In the genomic region with DNA sequence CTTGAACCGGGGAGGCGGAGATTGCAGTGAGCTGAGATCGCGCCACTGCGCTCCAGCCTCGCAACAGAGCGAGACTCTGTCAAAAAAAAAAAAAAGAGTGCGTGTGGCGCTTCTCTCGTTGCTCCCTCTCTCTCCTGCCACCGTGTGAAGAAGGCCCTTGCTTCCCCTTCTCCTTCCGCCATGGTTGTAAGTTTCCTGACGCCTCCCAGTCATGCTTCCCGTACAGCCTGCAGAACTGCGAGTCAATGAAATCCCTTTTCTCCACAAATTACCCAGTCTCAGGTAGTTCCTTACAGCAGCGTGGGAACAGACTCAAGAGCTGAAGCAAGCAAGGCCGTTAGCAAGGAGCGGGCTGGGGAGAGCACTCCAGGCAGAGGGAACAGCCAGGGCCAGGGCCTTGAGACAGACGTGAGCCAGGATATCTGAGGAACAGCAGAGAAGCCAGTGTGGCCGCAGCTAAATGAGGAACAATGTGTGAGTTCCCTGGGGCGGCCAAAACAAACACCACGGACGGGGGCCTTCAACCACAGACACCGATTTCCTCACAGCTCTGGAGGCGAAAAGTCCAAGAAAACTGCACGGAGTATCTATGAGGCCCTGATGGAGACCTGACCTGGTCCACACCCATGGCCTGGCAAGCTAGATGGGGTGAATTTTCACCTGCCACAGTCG, we compare ENCODE assay signal across 1 cellular context.
TF ChIP-seq lines count a peak whose summit lies in the region.

No MANE protein-coding gene starts in this region.

TF ChIP-seq in HepG2, 621 proteins besides CTCF, POLR2A, EP300 and RAD21 (continued from another document and continues in another):
- TF ChIP-seq POLR2AphosphoS5 (IDR thresholded peaks at IDR 0.05; ENCODE audit: low read depth, low read length) (no peak), HOXA3 (CRISPR knock-in tag; IDR thresholded peaks at IDR 0.05) (peak; percentile 22; the same call in 1 of the 2 replicates), JARID2 (CRISPR knock-in tag; IDR thresholded peaks at IDR 0.05; ENCODE audit: insufficient replicate concordance) (no peak), ZBTB1 (CRISPR knock-in tag; IDR thresholded peaks at IDR 0.05; ENCODE audit: borderline replicate concordance) (no peak), TARDBP (CRISPR knock-in tag; IDR thresholded peaks at IDR 0.05) (0 out of 2 replicates have a peak, but pooled peaks have one; percentile 37), POLR2G (IDR thresholded peaks at IDR 0.05; ENCODE audit: low read depth, low read length) (no peak), ZNF292 (CRISPR knock-in tag; IDR thresholded peaks at IDR 0.05; ENCODE audit: borderline replicate concordance, low read depth) (peak; percentile 74; the same call in 1 of the 2 replicates), FOXO1 (CRISPR knock-in tag; IDR thresholded peaks at IDR 0.05) (0 out of 2 replicates have a peak, but pooled peaks have one; percentile 6), AKAP8 (CRISPR knock-in tag; IDR thresholded peaks at IDR 0.05) (no peak), ZNF34 (CRISPR knock-in tag; IDR thresholded peaks at IDR 0.05; ENCODE audit: borderline replicate concordance) (no peak), ZNF343 (CRISPR knock-in tag; IDR thresholded peaks at IDR 0.05) (no peak), SMYD3 (CRISPR knock-in tag; IDR thresholded peaks at IDR 0.05) (0 out of 2 replicates have a peak, but pooled peaks have one; percentile 32), ZBTB3 (CRISPR knock-in tag; IDR thresholded peaks at IDR 0.05; ENCODE audit: borderline replicate concordance, low read depth) (no peak), ZNF598 (CRISPR knock-in tag; IDR thresholded peaks at IDR 0.05; ENCODE audit: borderline replicate concordance) (0 out of 2 replicates have a peak, but pooled peaks have one; percentile 50), FOXP1 (IDR thresholded peaks at IDR 0.05) (no peak), FOXP1 (CRISPR knock-in tag; IDR thresholded peaks at IDR 0.05) (no peak), CENPX (CRISPR knock-in tag; IDR thresholded peaks at IDR 0.05) (no peak), ZFX (CRISPR knock-in tag; IDR thresholded peaks at IDR 0.05; ENCODE audit: low read depth) (0 out of 2 replicates have a peak, but pooled peaks have one; percentile 29), BORCS8-MEF2B (CRISPR knock-in tag; IDR thresholded peaks at IDR 0.05) (0 out of 2 replicates have a peak, but pooled peaks have one; percentile 56), KDM5B (CRISPR knock-in tag; IDR thresholded peaks at IDR 0.05; ENCODE audit: borderline replicate concordance) (0 out of 2 replicates have a peak, but pooled peaks have one; percentile 25), TBX2 (CRISPR knock-in tag; IDR thresholded peaks at IDR 0.05; ENCODE audit: borderline replicate concordance) (peak; percentile 43; the same call in 1 of the 2 replicates)
- TF ChIP-seq, protein P1, sequence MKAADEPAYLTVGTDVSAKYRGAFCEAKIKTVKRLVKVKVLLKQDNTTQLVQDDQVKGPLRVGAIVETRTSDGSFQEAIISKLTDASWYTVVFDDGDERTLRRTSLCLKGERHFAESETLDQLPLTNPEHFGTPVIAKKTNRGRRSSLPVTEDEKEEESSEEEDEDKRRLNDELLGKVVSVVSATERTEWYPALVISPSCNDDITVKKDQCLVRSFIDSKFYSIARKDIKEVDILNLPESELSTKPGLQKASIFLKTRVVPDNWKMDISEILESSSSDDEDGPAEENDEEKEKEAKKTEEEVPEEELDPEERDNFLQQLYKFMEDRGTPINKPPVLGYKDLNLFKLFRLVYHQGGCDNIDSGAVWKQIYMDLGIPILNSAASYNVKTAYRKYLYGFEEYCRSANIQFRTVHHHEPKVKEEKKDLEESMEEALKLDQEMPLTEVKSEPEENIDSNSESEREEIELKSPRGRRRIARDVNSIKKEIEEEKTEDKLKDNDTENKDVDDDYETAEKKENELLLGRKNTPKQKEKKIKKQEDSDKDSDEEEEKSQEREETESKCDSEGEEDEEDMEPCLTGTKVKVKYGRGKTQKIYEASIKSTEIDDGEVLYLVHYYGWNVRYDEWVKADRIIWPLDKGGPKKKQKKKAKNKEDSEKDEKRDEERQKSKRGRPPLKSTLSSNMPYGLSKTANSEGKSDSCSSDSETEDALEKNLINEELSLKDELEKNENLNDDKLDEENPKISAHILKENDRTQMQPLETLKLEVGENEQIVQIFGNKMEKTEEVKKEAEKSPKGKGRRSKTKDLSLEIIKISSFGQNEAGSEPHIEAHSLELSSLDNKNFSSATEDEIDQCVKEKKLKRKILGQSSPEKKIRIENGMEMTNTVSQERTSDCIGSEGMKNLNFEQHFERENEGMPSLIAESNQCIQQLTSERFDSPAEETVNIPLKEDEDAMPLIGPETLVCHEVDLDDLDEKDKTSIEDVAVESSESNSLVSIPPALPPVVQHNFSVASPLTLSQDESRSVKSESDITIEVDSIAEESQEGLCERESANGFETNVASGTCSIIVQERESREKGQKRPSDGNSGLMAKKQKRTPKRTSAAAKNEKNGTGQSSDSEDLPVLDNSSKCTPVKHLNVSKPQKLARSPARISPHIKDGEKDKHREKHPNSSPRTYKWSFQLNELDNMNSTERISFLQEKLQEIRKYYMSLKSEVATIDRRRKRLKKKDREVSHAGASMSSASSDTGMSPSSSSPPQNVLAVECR (CRISPR knock-in tag; IDR thresholded peaks at IDR 0.05; ENCODE audit: borderline replicate concordance) = peak; percentile 19; the same call in 1 of the 2 replicates
- TF ChIP-seq, protein P2, sequence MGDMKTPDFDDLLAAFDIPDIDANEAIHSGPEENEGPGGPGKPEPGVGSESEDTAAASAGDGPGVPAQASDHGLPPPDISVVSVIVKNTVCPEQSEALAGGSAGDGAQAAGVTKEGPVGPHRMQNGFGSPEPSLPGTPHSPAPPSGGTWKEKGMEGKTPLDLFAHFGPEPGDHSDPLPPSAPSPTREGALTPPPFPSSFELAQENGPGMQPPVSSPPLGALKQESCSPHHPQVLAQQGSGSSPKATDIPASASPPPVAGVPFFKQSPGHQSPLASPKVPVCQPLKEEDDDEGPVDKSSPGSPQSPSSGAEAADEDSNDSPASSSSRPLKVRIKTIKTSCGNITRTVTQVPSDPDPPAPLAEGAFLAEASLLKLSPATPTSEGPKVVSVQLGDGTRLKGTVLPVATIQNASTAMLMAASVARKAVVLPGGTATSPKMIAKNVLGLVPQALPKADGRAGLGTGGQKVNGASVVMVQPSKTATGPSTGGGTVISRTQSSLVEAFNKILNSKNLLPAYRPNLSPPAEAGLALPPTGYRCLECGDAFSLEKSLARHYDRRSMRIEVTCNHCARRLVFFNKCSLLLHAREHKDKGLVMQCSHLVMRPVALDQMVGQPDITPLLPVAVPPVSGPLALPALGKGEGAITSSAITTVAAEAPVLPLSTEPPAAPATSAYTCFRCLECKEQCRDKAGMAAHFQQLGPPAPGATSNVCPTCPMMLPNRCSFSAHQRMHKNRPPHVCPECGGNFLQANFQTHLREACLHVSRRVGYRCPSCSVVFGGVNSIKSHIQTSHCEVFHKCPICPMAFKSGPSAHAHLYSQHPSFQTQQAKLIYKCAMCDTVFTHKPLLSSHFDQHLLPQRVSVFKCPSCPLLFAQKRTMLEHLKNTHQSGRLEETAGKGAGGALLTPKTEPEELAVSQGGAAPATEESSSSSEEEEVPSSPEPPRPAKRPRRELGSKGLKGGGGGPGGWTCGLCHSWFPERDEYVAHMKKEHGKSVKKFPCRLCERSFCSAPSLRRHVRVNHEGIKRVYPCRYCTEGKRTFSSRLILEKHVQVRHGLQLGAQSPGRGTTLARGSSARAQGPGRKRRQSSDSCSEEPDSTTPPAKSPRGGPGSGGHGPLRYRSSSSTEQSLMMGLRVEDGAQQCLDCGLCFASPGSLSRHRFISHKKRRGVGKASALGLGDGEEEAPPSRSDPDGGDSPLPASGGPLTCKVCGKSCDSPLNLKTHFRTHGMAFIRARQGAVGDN (CRISPR knock-in tag; IDR thresholded peaks at IDR 0.05) = peak; percentile 51
- TF ChIP-seq, protein P3, sequence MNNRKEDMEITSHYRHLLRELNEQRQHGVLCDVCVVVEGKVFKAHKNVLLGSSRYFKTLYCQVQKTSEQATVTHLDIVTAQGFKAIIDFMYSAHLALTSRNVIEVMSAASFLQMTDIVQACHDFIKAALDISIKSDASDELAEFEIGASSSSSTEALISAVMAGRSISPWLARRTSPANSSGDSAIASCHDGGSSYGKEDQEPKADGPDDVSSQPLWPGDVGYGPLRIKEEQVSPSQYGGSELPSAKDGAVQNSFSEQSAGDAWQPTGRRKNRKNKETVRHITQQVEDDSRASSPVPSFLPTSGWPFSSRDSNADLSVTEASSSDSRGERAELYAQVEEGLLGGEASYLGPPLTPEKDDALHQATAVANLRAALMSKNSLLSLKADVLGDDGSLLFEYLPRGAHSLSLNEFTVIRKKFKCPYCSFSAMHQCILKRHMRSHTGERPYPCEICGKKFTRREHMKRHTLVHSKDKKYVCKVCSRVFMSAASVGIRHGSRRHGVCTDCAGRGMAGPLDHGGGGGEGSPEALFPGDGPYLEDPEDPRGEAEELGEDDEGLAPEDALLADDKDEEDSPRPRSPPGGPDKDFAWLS (CRISPR knock-in tag; IDR thresholded peaks at IDR 0.05; ENCODE audit: borderline replicate concordance) = no peak
- TF ChIP-seq, protein P4, sequence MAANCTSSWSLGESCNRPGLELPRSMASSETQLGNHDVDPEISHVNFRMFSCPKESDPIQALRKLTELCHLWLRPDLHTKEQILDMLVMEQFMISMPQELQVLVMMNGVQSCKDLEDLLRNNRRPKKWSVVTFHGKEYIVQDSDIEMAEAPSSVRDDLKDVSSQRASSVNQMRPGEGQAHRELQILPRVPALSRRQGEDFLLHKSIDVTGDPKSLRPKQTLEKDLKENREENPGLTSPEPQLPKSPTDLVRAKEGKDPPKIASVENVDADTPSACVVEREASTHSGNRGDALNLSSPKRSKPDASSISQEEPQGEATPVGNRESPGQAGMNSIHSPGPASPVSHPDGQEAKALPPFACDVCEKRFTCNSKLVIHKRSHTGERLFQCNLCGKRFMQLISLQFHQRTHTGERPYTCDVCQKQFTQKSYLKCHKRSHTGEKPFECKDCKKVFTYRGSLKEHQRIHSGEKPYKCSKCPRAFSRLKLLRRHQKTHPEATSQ (CRISPR knock-in tag; IDR thresholded peaks at IDR 0.05; ENCODE audit: borderline replicate concordance) = 0 out of 2 replicates have a peak, but pooled peaks have one; percentile 33
- TF ChIP-seq, protein P5, sequence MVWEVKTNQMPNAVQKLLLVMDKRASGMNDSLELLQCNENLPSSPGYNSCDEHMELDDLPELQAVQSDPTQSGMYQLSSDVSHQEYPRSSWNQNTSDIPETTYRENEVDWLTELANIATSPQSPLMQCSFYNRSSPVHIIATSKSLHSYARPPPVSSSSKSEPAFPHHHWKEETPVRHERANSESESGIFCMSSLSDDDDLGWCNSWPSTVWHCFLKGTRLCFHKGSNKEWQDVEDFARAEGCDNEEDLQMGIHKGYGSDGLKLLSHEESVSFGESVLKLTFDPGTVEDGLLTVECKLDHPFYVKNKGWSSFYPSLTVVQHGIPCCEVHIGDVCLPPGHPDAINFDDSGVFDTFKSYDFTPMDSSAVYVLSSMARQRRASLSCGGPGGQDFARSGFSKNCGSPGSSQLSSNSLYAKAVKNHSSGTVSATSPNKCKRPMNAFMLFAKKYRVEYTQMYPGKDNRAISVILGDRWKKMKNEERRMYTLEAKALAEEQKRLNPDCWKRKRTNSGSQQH (CRISPR knock-in tag; IDR thresholded peaks at IDR 0.05; ENCODE audit: low read depth) = no peak
- TF ChIP-seq, protein P6, sequence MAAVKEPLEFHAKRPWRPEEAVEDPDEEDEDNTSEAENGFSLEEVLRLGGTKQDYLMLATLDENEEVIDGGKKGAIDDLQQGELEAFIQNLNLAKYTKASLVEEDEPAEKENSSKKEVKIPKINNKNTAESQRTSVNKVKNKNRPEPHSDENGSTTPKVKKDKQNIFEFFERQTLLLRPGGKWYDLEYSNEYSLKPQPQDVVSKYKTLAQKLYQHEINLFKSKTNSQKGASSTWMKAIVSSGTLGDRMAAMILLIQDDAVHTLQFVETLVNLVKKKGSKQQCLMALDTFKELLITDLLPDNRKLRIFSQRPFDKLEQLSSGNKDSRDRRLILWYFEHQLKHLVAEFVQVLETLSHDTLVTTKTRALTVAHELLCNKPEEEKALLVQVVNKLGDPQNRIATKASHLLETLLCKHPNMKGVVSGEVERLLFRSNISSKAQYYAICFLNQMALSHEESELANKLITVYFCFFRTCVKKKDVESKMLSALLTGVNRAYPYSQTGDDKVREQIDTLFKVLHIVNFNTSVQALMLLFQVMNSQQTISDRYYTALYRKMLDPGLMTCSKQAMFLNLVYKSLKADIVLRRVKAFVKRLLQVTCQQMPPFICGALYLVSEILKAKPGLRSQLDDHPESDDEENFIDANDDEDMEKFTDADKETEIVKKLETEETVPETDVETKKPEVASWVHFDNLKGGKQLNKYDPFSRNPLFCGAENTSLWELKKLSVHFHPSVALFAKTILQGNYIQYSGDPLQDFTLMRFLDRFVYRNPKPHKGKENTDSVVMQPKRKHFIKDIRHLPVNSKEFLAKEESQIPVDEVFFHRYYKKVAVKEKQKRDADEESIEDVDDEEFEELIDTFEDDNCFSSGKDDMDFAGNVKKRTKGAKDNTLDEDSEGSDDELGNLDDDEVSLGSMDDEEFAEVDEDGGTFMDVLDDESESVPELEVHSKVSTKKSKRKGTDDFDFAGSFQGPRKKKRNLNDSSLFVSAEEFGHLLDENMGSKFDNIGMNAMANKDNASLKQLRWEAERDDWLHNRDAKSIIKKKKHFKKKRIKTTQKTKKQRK (IDR thresholded peaks at IDR 0.05; ENCODE audit: low read length) = no peak
- TF ChIP-seq, protein P7, sequence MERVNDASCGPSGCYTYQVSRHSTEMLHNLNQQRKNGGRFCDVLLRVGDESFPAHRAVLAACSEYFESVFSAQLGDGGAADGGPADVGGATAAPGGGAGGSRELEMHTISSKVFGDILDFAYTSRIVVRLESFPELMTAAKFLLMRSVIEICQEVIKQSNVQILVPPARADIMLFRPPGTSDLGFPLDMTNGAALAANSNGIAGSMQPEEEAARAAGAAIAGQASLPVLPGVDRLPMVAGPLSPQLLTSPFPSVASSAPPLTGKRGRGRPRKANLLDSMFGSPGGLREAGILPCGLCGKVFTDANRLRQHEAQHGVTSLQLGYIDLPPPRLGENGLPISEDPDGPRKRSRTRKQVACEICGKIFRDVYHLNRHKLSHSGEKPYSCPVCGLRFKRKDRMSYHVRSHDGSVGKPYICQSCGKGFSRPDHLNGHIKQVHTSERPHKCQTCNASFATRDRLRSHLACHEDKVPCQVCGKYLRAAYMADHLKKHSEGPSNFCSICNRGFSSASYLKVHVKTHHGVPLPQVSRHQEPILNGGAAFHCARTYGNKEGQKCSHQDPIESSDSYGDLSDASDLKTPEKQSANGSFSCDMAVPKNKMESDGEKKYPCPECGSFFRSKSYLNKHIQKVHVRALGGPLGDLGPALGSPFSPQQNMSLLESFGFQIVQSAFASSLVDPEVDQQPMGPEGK (CRISPR knock-in tag; IDR thresholded peaks at IDR 0.05) = 0 out of 2 replicates have a peak, but pooled peaks have one; percentile 32
- TF ChIP-seq, protein P8, sequence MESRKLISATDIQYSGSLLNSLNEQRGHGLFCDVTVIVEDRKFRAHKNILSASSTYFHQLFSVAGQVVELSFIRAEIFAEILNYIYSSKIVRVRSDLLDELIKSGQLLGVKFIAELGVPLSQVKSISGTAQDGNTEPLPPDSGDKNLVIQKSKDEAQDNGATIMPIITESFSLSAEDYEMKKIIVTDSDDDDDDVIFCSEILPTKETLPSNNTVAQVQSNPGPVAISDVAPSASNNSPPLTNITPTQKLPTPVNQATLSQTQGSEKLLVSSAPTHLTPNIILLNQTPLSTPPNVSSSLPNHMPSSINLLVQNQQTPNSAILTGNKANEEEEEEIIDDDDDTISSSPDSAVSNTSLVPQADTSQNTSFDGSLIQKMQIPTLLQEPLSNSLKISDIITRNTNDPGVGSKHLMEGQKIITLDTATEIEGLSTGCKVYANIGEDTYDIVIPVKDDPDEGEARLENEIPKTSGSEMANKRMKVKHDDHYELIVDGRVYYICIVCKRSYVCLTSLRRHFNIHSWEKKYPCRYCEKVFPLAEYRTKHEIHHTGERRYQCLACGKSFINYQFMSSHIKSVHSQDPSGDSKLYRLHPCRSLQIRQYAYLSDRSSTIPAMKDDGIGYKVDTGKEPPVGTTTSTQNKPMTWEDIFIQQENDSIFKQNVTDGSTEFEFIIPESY (CRISPR knock-in tag; IDR thresholded peaks at IDR 0.05) = no peak
